ENCODE assay signal across 3 cellular contexts in genomic region chr7:130614449-130614848, GRCh38.
A peak's percentile ranks its signal among the peaks of the same experiment; 100 is the strongest.
TF ChIP-seq lines count a peak whose summit lies in the region.

No MANE protein-coding gene starts in this region.

TF ChIP-seq in A549, 52 proteins besides CTCF, POLR2A, EP300 and RAD21:
- TF ChIP-seq MYC (IDR thresholded peaks at IDR 0.05; ENCODE audit: borderline replicate concordance, low read length) (no peak), MAFK (IDR thresholded peaks at IDR 0.05; ENCODE audit: partially characterized antibody) (peak; percentile 79), CHD2 (IDR thresholded peaks at IDR 0.05; ENCODE audit: low read length, partially characterized antibody) (no peak), NFE2L2 (conservative IDR thresholded peaks at IDR 0.05; ENCODE audit: low read length) (no peak), POLR2AphosphoS2 (conservative IDR thresholded peaks at IDR 0.05; ENCODE audit: low read length) (no peak), REST (IDR thresholded peaks at IDR 0.05) (no peak), RNF2 (IDR thresholded peaks at IDR 0.05; ENCODE audit: borderline replicate concordance, low read depth) (no peak)

TF ChIP-seq in IMR-90, 13 proteins besides CTCF, POLR2A, EP300 and RAD21:
- TF ChIP-seq NFE2L2 (IDR thresholded peaks at IDR 0.05; ENCODE audit: low read depth, low read length) (no peak), MAFK (IDR thresholded peaks at IDR 0.05; ENCODE audit: low read depth, low read length) (peak; percentile 78)

TF ChIP-seq in H1, 55 proteins besides CTCF, POLR2A, EP300 and RAD21:
- TF ChIP-seq CHD2 (IDR thresholded peaks at IDR 0.05; ENCODE audit: low read length) (no peak), USF2 (IDR thresholded peaks at IDR 0.05; ENCODE audit: low read length) (no peak), CEBPB (IDR thresholded peaks at IDR 0.05; ENCODE audit: low read depth, low read length) (no peak), HDAC2 (IDR thresholded peaks at IDR 0.05; ENCODE audit: borderline replicate concordance in 1 of 2, low read depth in 2 of 2, low read length in 2 of 2) (no peak), EZH2 (IDR thresholded peaks at IDR 0.05; ENCODE audit: low read depth, low read length, severe bottlenecking) (no peak), KDM5A (IDR thresholded peaks at IDR 0.05; ENCODE audit: low read length) (no peak), MAFK (IDR thresholded peaks at IDR 0.05; ENCODE audit: low read depth, low read length) (0 out of 2 replicates have a peak, but pooled peaks have one; percentile 5), ZNF274 (IDR thresholded peaks at IDR 0.05; ENCODE audit: borderline replicate concordance, extremely low read depth, low read length) (no peak)
